ENCODE assay signal across 9 cellular contexts in the genomic region with DNA sequence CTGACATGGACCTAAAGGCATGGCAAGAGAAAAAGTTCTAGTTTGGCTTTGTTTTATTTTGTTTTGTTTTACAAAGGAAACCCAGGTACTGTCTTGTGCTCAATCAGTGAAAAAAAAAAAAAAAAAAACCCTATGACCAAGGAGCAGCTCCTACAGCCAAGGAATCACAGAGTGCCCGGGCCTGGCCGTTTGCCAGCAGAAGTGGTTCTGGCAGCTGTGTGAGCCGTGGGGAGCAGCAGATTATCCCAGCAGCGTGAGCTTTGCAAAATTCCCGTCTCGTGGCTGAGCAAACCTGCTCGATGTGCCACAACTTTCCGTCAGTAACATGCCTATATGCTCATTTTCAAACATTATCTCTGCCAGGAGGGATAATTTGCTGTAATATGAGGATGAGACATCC.
DNase-seq lines count a peak whose midpoint lies in the region; ATAC-seq and TF ChIP-seq lines count a peak whose summit lies in the region.
"Had no signal": no experiment of that assay in that cellular context is flagged by ENCODE, and none has a peak within 500 bp of the region (broad histone marks: within the 10 kb centered on the region; RNA-seq: fewer than 3 reads in every experiment).

No MANE protein-coding gene starts in this region.

- H3K4me1 ChIP-seq in SK-N-SH (ENCODE audit: control insufficient read depth in 1 of 2, insufficient read depth in 2 of 2, low read depth in 1 of 2, low read length in 1 of 2) (no peaks in the 10 kb centered on the region; a peak in 1 of 4 replicates), upper lobe of left lung (peaks cover 0 to 4% (median 0%) of the 10 kb centered on the region in 4 donors)

- no peaks in the 10 kb centered on the region for H4K20me1 ChIP-seq in SK-N-SH (ENCODE audit: insufficient read depth)

- H3F3A ChIP-seq in SK-N-SH (replicated peaks; ENCODE audit: insufficient read depth) = no peaks in the 10 kb centered on the region

- H3K36me3 ChIP-seq in SK-N-SH (replicated peaks in 1 of 2; ENCODE audit: control insufficient read depth in 1 of 2, insufficient read depth in 2 of 2, low read length in 1 of 2) (no peaks in the 10 kb centered on the region), upper lobe of left lung (no peaks in the 10 kb centered on the region)

- H3K9me3 ChIP-seq in SK-N-SH = no peaks in the 10 kb centered on the region
- H3K9me3 ChIP-seq in upper lobe of left lung = no peaks in the 10 kb centered on the region

- no peak overlapping the region for H3K27ac ChIP-seq in SK-N-SH (ENCODE audit: low read depth in 2 of 2, low read length in 1 of 2)
- H3K27ac ChIP-seq in upper lobe of left lung = no peak overlapping the region

- POLR2A ChIA-PET in SK-N-SH (lab: Yijun Ruan, JAX) = no interaction called here

- DNase-seq in NCI-H1694 (lab: John Stamatoyannopoulos, UW) (peak; percentile 1), NCI-H1694 treated with DMSO at 0.1 percent for 48 hours (lab: John Stamatoyannopoulos, UW) (no peak), SK-N-SH (peak; percentile 20), iPS-NIHi11 (ENCODE audit: low spot score) (peak; percentile 26), upper lobe of left lung (peak; percentile 48 to 79), HCEC 1CT (no peak), cerebellar cortex (ENCODE audit: low spot score) (no peak)
- DNase-seq: 8988T had no signal

- TF ChIP-seq CTCF in SK-N-SH (IDR thresholded peaks at IDR 0.05) = no peak
- no peak for TF ChIP-seq CTCF in upper lobe of left lung (IDR thresholded peaks at IDR 0.05)

- WGBS in SK-N-SH (ENCODE audit: low lambda C conversion rate) = 3% methylated on average over 8 of the region's 8 CpGs
- 26 to 28% methylated on average over 8 of the region's 8 CpGs for WGBS in upper lobe of left lung, 2 donors

- no peak overlapping the region for H3K9ac ChIP-seq in SK-N-SH

- H3K9me2 ChIP-seq in SK-N-SH = no peaks in the 10 kb centered on the region

- TF ChIP-seq EP300 in SK-N-SH (IDR thresholded peaks at IDR 0.05; ENCODE audit: borderline replicate concordance in 1 of 2, low read depth in 1 of 2, low read length in 1 of 2) (no peak), upper lobe of left lung (IDR thresholded peaks at IDR 0.05) (no peak)

- CTCF ChIA-PET in SK-N-SH (lab: Yijun Ruan, JAX) = no interaction called here

- no peak for TF ChIP-seq RAD21 in SK-N-SH (IDR thresholded peaks at IDR 0.05; ENCODE audit: low read length)

- H2AFZ ChIP-seq in SK-N-SH (ENCODE audit: low read depth) = 0 out of 2 replicates have a peak overlapping the region, but pooled peaks have one; percentile 48

- no peaks in the 10 kb centered on the region; the same call in 1 of the 2 replicates for H3K27me3 ChIP-seq in SK-N-SH (ENCODE audit: insufficient read depth)
- H3K27me3 ChIP-seq in upper lobe of left lung = no peaks in the 10 kb centered on the region

- TF ChIP-seq POLR2A in upper lobe of left lung (IDR thresholded peaks at IDR 0.05) = no peak

- no peak overlapping the region for H3K4me2 ChIP-seq in SK-N-SH

- no peak for ATAC-seq in upper lobe of left lung (ENCODE audit: low FRiP score in 2 of 2)
- ATAC-seq in GM21529 (IDR thresholded peaks at IDR 0.05; ENCODE audit: unreplicated experiment) = no peak

- H3K79me2 ChIP-seq in SK-N-SH (ENCODE audit: insufficient read depth) = no peaks in the 10 kb centered on the region

- H3K4me3 ChIP-seq in SK-N-SH (ENCODE audit: low read depth in 2 of 2, low read length in 1 of 2) (no peak overlapping the region), upper lobe of left lung (no peak overlapping the region)

TF ChIP-seq in SK-N-SH, 30 proteins besides CTCF, POLR2A, EP300 and RAD21:
- TF ChIP-seq MXI1 (IDR thresholded peaks at IDR 0.05; ENCODE audit: low read depth, low read length) (no peak), SMC3 (IDR thresholded peaks at IDR 0.05; ENCODE audit: low read depth, low read length) (no peak), GABPA (IDR thresholded peaks at IDR 0.05; ENCODE audit: low read depth) (no peak), FOSL2 (IDR thresholded peaks at IDR 0.05; ENCODE audit: borderline replicate concordance, low read depth) (no peak), TEAD4 (IDR thresholded peaks at IDR 0.05; ENCODE audit: borderline replicate concordance, insufficient read depth) (no peak), SIN3A (IDR thresholded peaks at IDR 0.05; ENCODE audit: borderline replicate concordance, low read depth, low read length) (no peak), ELF1 (IDR thresholded peaks at IDR 0.05) (no peak), FOXJ3 (CRISPR knock-in tag; IDR thresholded peaks at IDR 0.05) (no peak)
- TF ChIP-seq, protein P1, sequence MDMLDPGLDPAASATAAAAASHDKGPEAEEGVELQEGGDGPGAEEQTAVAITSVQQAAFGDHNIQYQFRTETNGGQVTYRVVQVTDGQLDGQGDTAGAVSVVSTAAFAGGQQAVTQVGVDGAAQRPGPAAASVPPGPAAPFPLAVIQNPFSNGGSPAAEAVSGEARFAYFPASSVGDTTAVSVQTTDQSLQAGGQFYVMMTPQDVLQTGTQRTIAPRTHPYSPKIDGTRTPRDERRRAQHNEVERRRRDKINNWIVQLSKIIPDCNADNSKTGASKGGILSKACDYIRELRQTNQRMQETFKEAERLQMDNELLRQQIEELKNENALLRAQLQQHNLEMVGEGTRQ (IDR thresholded peaks at IDR 0.05; ENCODE audit: borderline replicate concordance, low read depth, low read length) = no peak
- TF ChIP-seq, protein P2, sequence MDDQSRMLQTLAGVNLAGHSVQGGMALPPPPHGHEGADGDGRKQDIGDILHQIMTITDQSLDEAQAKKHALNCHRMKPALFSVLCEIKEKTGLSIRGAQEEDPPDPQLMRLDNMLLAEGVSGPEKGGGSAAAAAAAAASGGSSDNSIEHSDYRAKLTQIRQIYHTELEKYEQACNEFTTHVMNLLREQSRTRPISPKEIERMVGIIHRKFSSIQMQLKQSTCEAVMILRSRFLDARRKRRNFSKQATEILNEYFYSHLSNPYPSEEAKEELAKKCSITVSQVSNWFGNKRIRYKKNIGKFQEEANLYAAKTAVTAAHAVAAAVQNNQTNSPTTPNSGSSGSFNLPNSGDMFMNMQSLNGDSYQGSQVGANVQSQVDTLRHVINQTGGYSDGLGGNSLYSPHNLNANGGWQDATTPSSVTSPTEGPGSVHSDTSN (IDR thresholded peaks at IDR 0.05) = no peak
- TF ChIP-seq, protein P3, sequence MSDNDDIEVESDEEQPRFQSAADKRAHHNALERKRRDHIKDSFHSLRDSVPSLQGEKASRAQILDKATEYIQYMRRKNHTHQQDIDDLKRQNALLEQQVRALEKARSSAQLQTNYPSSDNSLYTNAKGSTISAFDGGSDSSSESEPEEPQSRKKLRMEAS (IDR thresholded peaks at IDR 0.05; ENCODE audit: low read depth) = no peak

Comparison
In these comparisons a context has a peak if more than half of its experiments do, and no peak if none do; other contexts are left out.
1. DNase-seq: peak in NCI-H1694 (single experiment), SK-N-SH (single experiment), iPS-NIHi11 (single experiment) and upper lobe of left lung (2 of 2); none in NCI-H1694 treated with DMSO at 0.1 percent for 48 hours (single experiment), HCEC 1CT (single experiment) and cerebellar cortex (single experiment).